Comparison of ENCODE assay signal across 1 cellular context in the genomic region with DNA sequence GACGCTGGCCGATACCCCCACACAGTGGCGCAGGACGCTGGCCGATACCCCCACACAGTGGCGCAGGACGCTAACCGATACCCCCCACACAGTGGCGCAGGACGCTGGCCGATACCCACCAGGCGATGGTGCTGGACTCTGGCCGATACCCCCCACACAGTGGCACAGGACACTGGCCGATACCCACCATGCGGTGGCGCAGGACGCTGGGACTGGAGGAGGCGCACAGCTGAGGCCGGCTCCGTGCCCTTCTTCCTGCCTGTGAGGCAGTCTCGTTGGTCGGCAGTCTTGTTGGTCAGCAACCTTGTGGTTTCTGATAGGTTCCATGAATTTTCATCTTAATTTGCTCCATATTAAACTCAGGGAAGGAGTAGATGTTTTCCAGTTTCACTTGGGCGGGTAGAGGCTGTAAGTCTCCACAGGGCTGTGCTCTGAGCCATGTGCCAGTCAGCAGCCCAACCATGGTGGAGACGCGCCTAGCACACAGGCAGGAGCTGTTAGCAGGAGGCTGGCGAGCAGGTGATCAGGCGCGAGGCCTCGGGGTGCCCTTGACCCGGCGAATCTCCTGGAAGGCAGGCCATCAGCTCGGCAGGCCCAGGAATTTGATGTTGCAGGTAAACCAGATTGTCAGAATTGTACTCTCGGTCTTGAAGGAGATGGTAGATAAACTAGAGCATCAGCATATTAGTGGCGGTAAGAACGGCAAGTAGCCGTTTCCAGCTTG.
TF ChIP-seq lines count a peak whose summit lies in the region.

No MANE protein-coding gene starts in this region.

TF ChIP-seq in WTC11, 78 proteins besides CTCF, POLR2A, EP300 and RAD21 (continued from another document):
- TF ChIP-seq IRF2 (CRISPR knock-in tag; IDR thresholded peaks at IDR 0.05; ENCODE audit: borderline replicate concordance, low read depth): no peak
- no peak for TF ChIP-seq GABPB1 (CRISPR knock-in tag; IDR thresholded peaks at IDR 0.05)
- TF ChIP-seq, protein P1, sequence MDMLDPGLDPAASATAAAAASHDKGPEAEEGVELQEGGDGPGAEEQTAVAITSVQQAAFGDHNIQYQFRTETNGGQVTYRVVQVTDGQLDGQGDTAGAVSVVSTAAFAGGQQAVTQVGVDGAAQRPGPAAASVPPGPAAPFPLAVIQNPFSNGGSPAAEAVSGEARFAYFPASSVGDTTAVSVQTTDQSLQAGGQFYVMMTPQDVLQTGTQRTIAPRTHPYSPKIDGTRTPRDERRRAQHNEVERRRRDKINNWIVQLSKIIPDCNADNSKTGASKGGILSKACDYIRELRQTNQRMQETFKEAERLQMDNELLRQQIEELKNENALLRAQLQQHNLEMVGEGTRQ (CRISPR knock-in tag; IDR thresholded peaks at IDR 0.05): no peak
TF ChIP-seq in WTC11: peak in this region for 0.
